Comparison of ENCODE assay signal across 13 cellular contexts in genomic region chr11:22491826-22492225, GRCh38.
DNase-seq lines count a peak whose midpoint lies in the region; ATAC-seq and TF ChIP-seq lines count a peak whose summit lies in the region.
"Had no signal": no experiment of that assay in that cellular context is flagged by ENCODE, and none has a peak within 500 bp of the region (broad histone marks: within the 10 kb centered on the region; RNA-seq: fewer than 3 reads in every experiment).

No MANE protein-coding gene starts in this region.

- POLR2A ChIA-PET in A673 (lab: Charles Lee; ENCODE audit: low non-redundant PET), result no interaction called here

- no peaks in the 10 kb centered on the region for H3K79me1 ChIP-seq in H9 (ENCODE audit: insufficient read depth, low read depth, low read length, poor library complexity, severe bottlenecking)

- no peak overlapping the region for H3K9ac ChIP-seq in H9 (ENCODE audit: extremely low read depth, insufficient read length, low read length)

- H3K23ac ChIP-seq in H9 (ENCODE audit: insufficient read length, low read depth, low read length), result no peak overlapping the region

- no peak overlapping the region for H3K27ac ChIP-seq in A673 (ENCODE audit: low read depth, low read length, poor library complexity, severe bottlenecking)
- H3K27ac ChIP-seq in H9 (ENCODE audit: insufficient read length, low read depth, low read length), result no peak overlapping the region
- no peak overlapping the region for H3K27ac ChIP-seq in WERI-Rb-1
- no peak overlapping the region for H3K27ac ChIP-seq in esophagus squamous epithelium
- H3K27ac ChIP-seq: SJSA1 had no signal

- H4K5ac ChIP-seq in H9 (ENCODE audit: insufficient read length, low read depth, low read length), result no peak overlapping the region

- H3K4me1 ChIP-seq in A673 (ENCODE audit: insufficient read depth, low read length, poor library complexity, severe bottlenecking) (peaks cover 31% of the 10 kb centered on the region), H9 (ENCODE audit: insufficient read depth, low read length) (peaks cover 2% of the 10 kb centered on the region; the same call in 1 of the 2 replicates), esophagus squamous epithelium (peaks cover 0 to 8% (median 0%) of the 10 kb centered on the region in 3 donors)
- H3K4me1 ChIP-seq: SJSA1 had no signal

- H2BK15ac ChIP-seq in H9 (ENCODE audit: low read depth, low read length), result no peak overlapping the region

- H3K27ac Mint-ChIP-seq in H9, result no peak overlapping the region

- H2BK120ac ChIP-seq in H9 (ENCODE audit: low read depth, low read length, poor library complexity, severe bottlenecking), result no peak overlapping the region

- no peak overlapping the region for H3T11ph ChIP-seq in H9 (ENCODE audit: low read length)

- H4K91ac ChIP-seq in H9 (ENCODE audit: insufficient read length, low read depth, low read length), result no peak overlapping the region

- H3K4me3 ChIP-seq in A673 (ENCODE audit: low read depth, low read length, poor library complexity, severe bottlenecking) (no peak overlapping the region), WERI-Rb-1 (ENCODE audit: low read depth, low read length) (no peak overlapping the region), esophagus squamous epithelium (no peak overlapping the region)
- H3K4me3 ChIP-seq: lung, SJSA1 had no signal

- no CpG with 5 or more reads among the region's 11 CpGs for WGBS in H9 (ENCODE audit: extremely low coverage, insufficient read length, low lambda C conversion rate)
- WGBS in esophagus squamous epithelium, 2 donors, result 39 to 44% methylated on average over 11 of the region's 11 CpGs

- no peak overlapping the region for H3K56ac ChIP-seq in H9 (ENCODE audit: insufficient read length, low read depth, low read length)

- no peak overlapping the region for H2BK5ac ChIP-seq in H9 (ENCODE audit: insufficient read length, low read length)

- no peak overlapping the region for H3K4me3 Mint-ChIP-seq in H9

- peak; percentile 88 for DNase-seq in A673 (ENCODE audit: low spot score)
- DNase-seq in H9, result peak; percentile 33
- peak; percentile 46 for DNase-seq in WERI-Rb-1
- DNase-seq in iPS-NIHi11 (ENCODE audit: low spot score), result peak; percentile 29
- no peak for DNase-seq in activated gamma-delta T cell (lab: John Stamatoyannopoulos, UW)
- DNase-seq in esophagus squamous epithelium (lab: John Stamatoyannopoulos, UW), result no peak
- DNase-seq: activated CD8-positive, alpha-beta memory T cell treated with anti-CD3 and anti-CD28 coated beads for 24 hours; NCI-H2029 treated with DMSO at 0.1 percent for 48 hours had no signal

- H3K36me3 Mint-ChIP-seq in H9 (ENCODE audit: insufficient read depth in 1 of 3, low read depth in 3 of 3), result no peaks in the 10 kb centered on the region

- no peaks in the 10 kb centered on the region for H3K9me3 Mint-ChIP-seq in H9

- no peak for ATAC-seq in HG02610 (IDR thresholded peaks at IDR 0.05; ENCODE audit: unreplicated experiment)
- ATAC-seq in GM18511 (IDR thresholded peaks at IDR 0.05; ENCODE audit: unreplicated experiment), result no peak
- ATAC-seq: sciatic nerve had no signal

- TF ChIP-seq CTCF in A673 (conservative IDR thresholded peaks at IDR 0.05; ENCODE audit: low read depth, low read length), result no peak
- no peak for TF ChIP-seq CTCF in H9 (conservative IDR thresholded peaks at IDR 0.05)
- no peak for TF ChIP-seq CTCF in WERI-Rb-1 (IDR thresholded peaks at IDR 0.05; ENCODE audit: low read depth, low read length)
- no peak for TF ChIP-seq CTCF in esophagus squamous epithelium (IDR thresholded peaks at IDR 0.05)

- H3K4me2 ChIP-seq in H9 (ENCODE audit: insufficient read depth, insufficient read length, low read length), result no peak overlapping the region

- no peak overlapping the region for H2BK20ac ChIP-seq in H9 (ENCODE audit: low read depth, low read length, poor library complexity, severe bottlenecking)

- no peak overlapping the region for H2BK12ac ChIP-seq in H9 (ENCODE audit: insufficient read length, low read depth, low read length)

- no peaks in the 10 kb centered on the region for H3K23me2 ChIP-seq in H9 (ENCODE audit: insufficient read length, low read depth, low read length, poor library complexity, severe bottlenecking)

- TF ChIP-seq POLR2A in esophagus squamous epithelium (IDR thresholded peaks at IDR 0.05), result no peak

- H3K9me3 ChIP-seq in A673 (ENCODE audit: low read depth, low read length, poor library complexity, severe bottlenecking) (no peaks in the 10 kb centered on the region), H9 (ENCODE audit: control insufficient read depth, low read depth, low read length) (no peaks in the 10 kb centered on the region), WERI-Rb-1 (ENCODE audit: severe bottlenecking) (no peaks in the 10 kb centered on the region), esophagus squamous epithelium (no peaks in the 10 kb centered on the region)
- H3K9me3 ChIP-seq: SJSA1 had no signal

- no peaks in the 10 kb centered on the region for H3K79me2 ChIP-seq in H9 (ENCODE audit: insufficient read depth, low read length)

- peaks cover 4 to 5% of the 10 kb centered on the region in 2 experiments for H3K4me1 Mint-ChIP-seq in H9

- no peaks in the 10 kb centered on the region for H4K20me1 ChIP-seq in H9 (ENCODE audit: control insufficient read depth, insufficient read depth, insufficient read length)

- no peak overlapping the region for H2AK5ac ChIP-seq in H9 (ENCODE audit: insufficient read length, low read length)

- CTCF ChIA-PET in A673 (lab: Charles Lee), result interaction anchor here (0.7 kb wide), 1 partner anchor 1236 kb away, joined by 3 read pairs; no protein-coding TSS in a partner anchor

- no peak overlapping the region for H4K8ac ChIP-seq in H9 (replicated peaks; ENCODE audit: insufficient read length, low read depth, low read length)

- no peak overlapping the region for H3K4ac ChIP-seq in H9 (ENCODE audit: low read depth, low read length)

- H3K18ac ChIP-seq in H9 (ENCODE audit: insufficient read length, low read depth, low read length), result no peak overlapping the region

- intact Hi-C loops in A673 (cut with micrococcal nuclease; ENCODE audit: unreplicated experiment) (no loop called here), esophagus squamous epithelium (cut with DNase I) (no loop called here)

- H3K36me3 ChIP-seq in A673 (ENCODE audit: insufficient read depth, low read length, poor library complexity, severe bottlenecking) (no peaks in the 10 kb centered on the region), WERI-Rb-1 (no peaks in the 10 kb centered on the region), esophagus squamous epithelium (no peaks in the 10 kb centered on the region)
- H3K36me3 ChIP-seq: SJSA1 had no signal

- no peaks in the 10 kb centered on the region for H3K27me3 ChIP-seq in A673 (replicated peaks; ENCODE audit: insufficient read depth, low read depth, low read length, poor library complexity)
- H3K27me3 ChIP-seq in H9 (ENCODE audit: insufficient read depth, low read length), result no peaks in the 10 kb centered on the region
- no peaks in the 10 kb centered on the region for H3K27me3 ChIP-seq in WERI-Rb-1 (ENCODE audit: insufficient read depth, low read depth, severe bottlenecking)
- H3K27me3 ChIP-seq in esophagus squamous epithelium, result no peaks in the 10 kb centered on the region
- H3K27me3 ChIP-seq: SJSA1 had no signal

- no peaks in the 10 kb centered on the region; the same call in 1 of the 2 replicates for H3K27me3 Mint-ChIP-seq in H9 (ENCODE audit: low read depth)

- no peak overlapping the region for H2AFZ ChIP-seq in H9 (ENCODE audit: low read length)

- BruUV-seq in A673 (replicated peaks; lab: Mats Ljungman, UMichigan), result no TSS peak

- H3K14ac ChIP-seq in H9 (ENCODE audit: insufficient read depth, low read length), result no peak overlapping the region

Comparison
In these comparisons a context has a peak if more than half of its experiments do, and no peak if none do; other contexts are left out.
1. DNase-seq: peak in A673 (single experiment), H9 (single experiment), WERI-Rb-1 (single experiment) and iPS-NIHi11 (single experiment); none in activated gamma-delta T cell (single experiment) and esophagus squamous epithelium (single experiment).